Comparison of ENCODE assay signal across 12 cellular contexts in genomic region chr2:46643493-46643892, GRCh38. TPM values are rescaled to one million over a fixed set of nuclear protein-coding genes. Genes with fewer than 3 reads are reported as not detected.
A peak's percentile ranks its signal among the peaks of the same experiment; 100 is the strongest.
DNase-seq lines count a peak whose midpoint lies in the region; ATAC-seq and TF ChIP-seq lines count a peak whose summit lies in the region.
"Had no signal": no experiment of that assay in that cellular context is flagged by ENCODE, and none has a peak within 500 bp of the region (broad histone marks: within the 10 kb centered on the region; RNA-seq: fewer than 3 reads in every experiment).

No MANE protein-coding gene starts in this region.

- H4K20me1 ChIP-seq in SK-N-SH (ENCODE audit: insufficient read depth) = no peaks in the 10 kb centered on the region
- H4K20me1 ChIP-seq in GM23338 (replicated peaks; ENCODE audit: insufficient read depth) = no peaks in the 10 kb centered on the region

- H3K36me3 ChIP-seq in SK-N-SH (replicated peaks in 1 of 2; ENCODE audit: control insufficient read depth in 1 of 2, insufficient read depth in 2 of 2, low read length in 1 of 2) (peaks cover 0 to 37% of the 10 kb centered on the region in 2 experiments), GM23338 (ENCODE audit: insufficient read depth) (peaks cover 8% of the 10 kb centered on the region; the same call in 1 of the 2 replicates), kidney epithelial cell (ENCODE audit: control insufficient read depth, insufficient read depth, low read length) (no peaks in the 10 kb centered on the region)
- H3K36me3 ChIP-seq: vagina had no signal

- no peak overlapping the region for H3K9ac ChIP-seq in SK-N-SH

- no peaks in the 10 kb centered on the region for H3K4me1 Mint-ChIP-seq in GM23338
- peaks cover 7% of the 10 kb centered on the region for H3K4me1 Mint-ChIP-seq in activated CD8-positive, alpha-beta memory T cell treated with anti-CD3 and anti-CD28 coated beads, Interleukin-2, amount 10 ng/mL, durations not matched to agents 7 days and 5 days
- H3K4me1 Mint-ChIP-seq in nephron progenitor cell = no peaks in the 10 kb centered on the region

- H3K36me3 Mint-ChIP-seq in GM23338 (ENCODE audit: low read depth) (peaks cover 36% of the 10 kb centered on the region), nephron progenitor cell (ENCODE audit: low read depth) (peaks cover 43% of the 10 kb centered on the region)
- H3K36me3 Mint-ChIP-seq in activated CD8-positive, alpha-beta memory T cell treated with anti-CD3 and anti-CD28 coated beads, Interleukin-2, amount 10 ng/mL, durations not matched to agents 7 days and 5 days = peaks cover 22% of the 10 kb centered on the region

- H3K27ac ChIP-seq in SK-N-SH (ENCODE audit: low read depth in 2 of 2, low read length in 1 of 2) = no peak overlapping the region
- H3K27ac ChIP-seq in GM23338 (ENCODE audit: low read depth) = no peak overlapping the region
- H3K27ac ChIP-seq: vagina had no signal

- H3K4me2 ChIP-seq in SK-N-SH = no peak overlapping the region
- H3K4me2 ChIP-seq in GM23338 = no peak overlapping the region

- H3F3A ChIP-seq in SK-N-SH (replicated peaks; ENCODE audit: insufficient read depth) = peaks cover 13% of the 10 kb centered on the region
- no peaks in the 10 kb centered on the region for H3F3A ChIP-seq in GM23338 (replicated peaks; ENCODE audit: low read depth)

- no peak overlapping the region for H3K4me3 ChIP-seq in SK-N-SH (ENCODE audit: low read depth in 2 of 2, low read length in 1 of 2)
- no peak overlapping the region for H3K4me3 ChIP-seq in GM23338
- no peak overlapping the region for H3K4me3 ChIP-seq in kidney epithelial cell (ENCODE audit: low read depth, low read length)
- H3K4me3 ChIP-seq: vagina had no signal

- H2AFZ ChIP-seq in SK-N-SH (ENCODE audit: low read depth) = no peak overlapping the region
- H2AFZ ChIP-seq in GM23338 = no peak overlapping the region

- 92% methylated on average over 3 of the region's 3 CpGs for WGBS in SK-N-SH (ENCODE audit: low lambda C conversion rate)

- H3K27me3 ChIP-seq in SK-N-SH (ENCODE audit: insufficient read depth) (no peaks in the 10 kb centered on the region), GM23338 (ENCODE audit: insufficient read depth) (no peaks in the 10 kb centered on the region), kidney epithelial cell (ENCODE audit: control insufficient read depth, insufficient read depth, low read length) (no peaks in the 10 kb centered on the region)
- H3K27me3 ChIP-seq: vagina had no signal

- DNase-seq in SK-N-SH = no peak
- no peak for DNase-seq in GM23338 (ENCODE audit: low spot score)
- peak; percentile 13 for DNase-seq in OCI-M1 (lab: John Stamatoyannopoulos, UW)
- DNase-seq in kidney epithelial cell (ENCODE audit: low read depth) = no peak
- no peak for DNase-seq in activated CD8-positive, alpha-beta memory T cell treated with anti-CD3 and anti-CD28 coated beads, Interleukin-2, amount 10 ng/mL, durations not matched to agents 7 days and 5 days
- DNase-seq in DMS153 (lab: John Stamatoyannopoulos, UW) = no peak
- no peak for DNase-seq in nephron progenitor cell
- DNase-seq: midbrain, posterior cingulate gyrus, T-helper 9 cell had no signal

- H3K9me2 ChIP-seq in SK-N-SH (no peaks in the 10 kb centered on the region), GM23338 (ENCODE audit: insufficient read depth) (no peaks in the 10 kb centered on the region)

- H3K4me3 Mint-ChIP-seq in GM23338 (no peak overlapping the region), nephron progenitor cell (no peak overlapping the region)
- no peak overlapping the region for H3K4me3 Mint-ChIP-seq in activated CD8-positive, alpha-beta memory T cell treated with anti-CD3 and anti-CD28 coated beads, Interleukin-2, amount 10 ng/mL, durations not matched to agents 7 days and 5 days

- POLR2A ChIA-PET in SK-N-SH (lab: Yijun Ruan, JAX) = no interaction called here

- TF ChIP-seq CTCF in SK-N-SH (IDR thresholded peaks at IDR 0.05) (peak; percentile 25; the same call in 1 of the 2 replicates), GM23338 (conservative IDR thresholded peaks at IDR 0.05; ENCODE audit: low read depth in 2 of 2) (peak; percentile 12 to 38; a peak in 2 of 4 replicates), kidney epithelial cell (IDR thresholded peaks at IDR 0.05; ENCODE audit: insufficient read depth, low read length, poor library complexity, severe bottlenecking) (peak; percentile 2), nephron progenitor cell (IDR thresholded peaks at IDR 0.05) (no peak)

- H3K9me3 Mint-ChIP-seq in GM23338 (peaks cover 30% of the 10 kb centered on the region), nephron progenitor cell (peaks cover 37% of the 10 kb centered on the region)
- H3K9me3 Mint-ChIP-seq in activated CD8-positive, alpha-beta memory T cell treated with anti-CD3 and anti-CD28 coated beads, Interleukin-2, amount 10 ng/mL, durations not matched to agents 7 days and 5 days (ENCODE audit: low read depth) = peaks cover 7% of the 10 kb centered on the region

- TF ChIP-seq RAD21 in SK-N-SH (IDR thresholded peaks at IDR 0.05; ENCODE audit: low read length) = no peak

- H3K27me3 Mint-ChIP-seq in GM23338 (ENCODE audit: insufficient read depth, low read depth, poor library complexity) (peaks cover 3% of the 10 kb centered on the region), nephron progenitor cell (ENCODE audit: low read depth, poor library complexity) (no peaks in the 10 kb centered on the region)
- no peaks in the 10 kb centered on the region for H3K27me3 Mint-ChIP-seq in activated CD8-positive, alpha-beta memory T cell treated with anti-CD3 and anti-CD28 coated beads, Interleukin-2, amount 10 ng/mL, durations not matched to agents 7 days and 5 days

- H3K27ac Mint-ChIP-seq in GM23338 (no peak overlapping the region), nephron progenitor cell (no peak overlapping the region)
- H3K27ac Mint-ChIP-seq in activated CD8-positive, alpha-beta memory T cell treated with anti-CD3 and anti-CD28 coated beads, Interleukin-2, amount 10 ng/mL, durations not matched to agents 7 days and 5 days = no peak overlapping the region

- CTCF ChIA-PET in SK-N-SH (lab: Yijun Ruan, JAX) = interaction anchor here (4.2 kb wide), 1 partner anchor 12 kb away, joined by 23 read pairs; no protein-coding TSS in a partner anchor
- CTCF ChIA-PET in activated CD8-positive, alpha-beta memory T cell treated with anti-CD3 and anti-CD28 coated beads, Interleukin-2, amount 10 ng/mL, durations not matched to agents 7 days and 5 days (lab: Charles Lee) = interaction anchor here (1.0 kb wide), 1 partner anchor 16 kb away, joined by 3 read pairs; no protein-coding TSS in a partner anchor

- no peak for TF ChIP-seq EP300 in SK-N-SH (IDR thresholded peaks at IDR 0.05; ENCODE audit: borderline replicate concordance in 1 of 2, low read depth in 1 of 2, low read length in 1 of 2)

- H3K4me1 ChIP-seq in SK-N-SH (ENCODE audit: control insufficient read depth in 1 of 2, insufficient read depth in 2 of 2, low read depth in 1 of 2, low read length in 1 of 2) = peaks cover 12 to 21% of the 10 kb centered on the region in 2 experiments; a peak in 3 of 4 replicates
- no peaks in the 10 kb centered on the region for H3K4me1 ChIP-seq in GM23338 (ENCODE audit: insufficient read depth)

- ATAC-seq in SK-N-SH treated with all-trans-retinoic acid at 6 μM for 48 hours (no peak), GM23338 (no peak)
- no peak for ATAC-seq in activated CD8-positive, alpha-beta memory T cell treated with anti-CD3 and anti-CD28 coated beads, Interleukin-2, amount 10 ng/mL, durations not matched to agents 7 days and 5 days

- no peaks in the 10 kb centered on the region for H3K79me2 ChIP-seq in SK-N-SH (ENCODE audit: insufficient read depth)
- H3K79me2 ChIP-seq in GM23338 (replicated peaks; ENCODE audit: insufficient read depth) = no peaks in the 10 kb centered on the region

- H3K9me3 ChIP-seq in SK-N-SH = 0 out of 2 replicates have a peak, but pooled peaks cover 4% of the 10 kb centered on the region
- H3K9me3 ChIP-seq: vagina had no signal

TF ChIP-seq in SK-N-SH, 30 proteins besides CTCF, POLR2A, EP300 and RAD21 (continues in another document):
- no peak for TF ChIP-seq GATA2 (CRISPR knock-in tag; IDR thresholded peaks at IDR 0.05)
- TF ChIP-seq NRF1 (IDR thresholded peaks at IDR 0.05; ENCODE audit: low read depth, low read length) = no peak

TF ChIP-seq in SK-N-SH treated with all-trans-retinoic acid at 6 μM for 48 hours, 23 proteins besides CTCF, POLR2A, EP300 and RAD21 (continues in another document):
- no peak for TF ChIP-seq ZC3H10 (CRISPR knock-in tag; IDR thresholded peaks at IDR 0.05)

TF ChIP-seq in GM23338, 12 proteins besides CTCF, POLR2A, EP300 and RAD21 (continues in another document):
- TF ChIP-seq POLR2AphosphoS5 (IDR thresholded peaks at IDR 0.05; ENCODE audit: low read depth) = no peak

RNA-seq across cellular contexts. Expression of gene CRIPT, which starts 26.5 kb away (rescaled TPM):
- 6.9 and 7.2 TPM in 2 replicates for polyA plus RNA-seq in SK-N-SH (2012; rRNA removed)
- polyA plus RNA-seq in SK-N-SH (2012; cell fraction: cytosol; rRNA removed) = 11.5 and 17.7 TPM in 2 replicates
- 1.7 and 3.7 TPM in 2 replicates for polyA plus RNA-seq in SK-N-SH (2012; cell fraction: nucleus; rRNA removed)
- 10.8 and 11.1 TPM in 2 replicates for total RNA-seq in GM23338 (2014; rRNA removed; shearing (Covaris generic))
- polyA plus RNA-seq in GM23338 (2016; fragmentation: Nextera tagmentation; extraction: Ambion mirVana) = 26.8 and 27.1 TPM in 2 replicates
- 13.9 and 14.3 TPM in 2 replicates for total RNA-seq in kidney epithelial cell
- total RNA-seq in activated CD8-positive, alpha-beta memory T cell treated with anti-CD3 and anti-CD28 coated beads, Interleukin-2, amount 10 ng/mL, durations not matched to agents 7 days and 5 days = 1 to 10 TPM; 8.3 to 8.8 TPM

RNA-seq across cellular contexts. Expression of gene PIGF, which starts 26.7 kb away (rescaled TPM):
- polyA plus RNA-seq in SK-N-SH (2012; rRNA removed) (38.0 and 55.2 TPM in 2 replicates), GM23338 (2016; fragmentation: Nextera tagmentation; extraction: Ambion mirVana) (40.5 and 43.5 TPM in 2 replicates)
- polyA plus RNA-seq in SK-N-SH (2012; cell fraction: cytosol; rRNA removed) = 52.3 and 60.7 TPM in 2 replicates
- polyA plus RNA-seq in SK-N-SH (2012; cell fraction: nucleus; rRNA removed) = 34.9 and 58.4 TPM in 2 replicates
- total RNA-seq in GM23338 (2014; rRNA removed; shearing (Covaris generic)) = 41.6 and 44.0 TPM in 2 replicates
- 17.0 and 26.2 TPM in 2 replicates for total RNA-seq in kidney epithelial cell
- total RNA-seq in activated CD8-positive, alpha-beta memory T cell treated with anti-CD3 and anti-CD28 coated beads, Interleukin-2, amount 10 ng/mL, durations not matched to agents 7 days and 5 days = 10 to 100 TPM; 24.7 to 26.5 TPM

RNA-seq across cellular contexts. Expression of gene SOCS5, which starts 55.6 kb away (rescaled TPM):
- polyA plus RNA-seq in SK-N-SH (2012; rRNA removed) (23.1 and 29.0 TPM in 2 replicates), GM23338 (2016; fragmentation: Nextera tagmentation; extraction: Ambion mirVana) (5.5 and 5.8 TPM in 2 replicates)
- 33.1 and 33.3 TPM in 2 replicates for polyA plus RNA-seq in SK-N-SH (2012; cell fraction: cytosol; rRNA removed)
- 17.6 and 28.6 TPM in 2 replicates for polyA plus RNA-seq in SK-N-SH (2012; cell fraction: nucleus; rRNA removed)
- 23.9 and 24.1 TPM in 2 replicates for total RNA-seq in GM23338 (2014; rRNA removed; shearing (Covaris generic))
- 11.2 TPM in 2 replicates for total RNA-seq in kidney epithelial cell
- 1 to 10 TPM; 7.5 to 8.0 TPM for total RNA-seq in activated CD8-positive, alpha-beta memory T cell treated with anti-CD3 and anti-CD28 coated beads, Interleukin-2, amount 10 ng/mL, durations not matched to agents 7 days and 5 days
